In the genomic region with DNA sequence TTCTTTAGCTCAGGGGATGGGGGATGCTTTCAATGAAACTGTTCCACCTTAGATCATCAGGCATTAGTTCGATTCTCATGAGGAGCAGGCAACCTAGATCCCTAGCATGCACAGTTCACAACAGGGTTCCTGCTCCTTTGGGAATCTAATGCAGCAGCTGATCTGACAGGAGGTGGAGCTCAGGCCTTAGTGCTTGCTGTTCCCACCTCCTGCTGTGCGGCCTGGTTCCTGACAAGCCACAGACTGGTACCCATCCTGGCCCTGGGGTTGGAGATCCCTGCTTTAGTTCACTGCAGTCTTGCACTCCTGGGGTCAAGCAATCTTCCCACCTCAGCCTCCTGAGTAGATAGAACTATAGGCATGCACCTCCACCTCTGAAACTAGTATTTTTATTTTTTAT, we compare ENCODE assay signal across 36 cellular contexts.
"Had no signal": no experiment of that assay in that cellular context is flagged by ENCODE, and none has a peak within 500 bp of the region (broad histone marks: within the 10 kb centered on the region; RNA-seq: fewer than 3 reads in every experiment).

No MANE protein-coding gene starts in this region.

- DNase-seq: activated CD4-positive, alpha-beta memory T cell treated with anti-CD3 and anti-CD28 coated beads for 36 hours; activated CD4-positive, alpha-beta T cell treated with anti-CD3 and anti-CD28 coated beads, Interleukin-2, amount 10 ng/mL, durations not matched to agents 24 days and 14 days; activated CD8-positive, alpha-beta memory T cell treated with anti-CD3 and anti-CD28 coated beads, Interleukin-2, amount 50 U/mL, for 48 hours; activated gamma-delta T cell; activated naive CD4-positive, alpha-beta T cell treated with anti-CD3 and anti-CD28 coated beads, Interleukin-2, amount 10 ng/mL, durations not matched to agents 7 days and 5 days; activated T-cell treated with anti-CD3 and anti-CD28 coated beads, Interleukin-2, amount 50 U/mL, for 24 hours; amniotic stem cell; brain microvascular endothelial cell; cortex of kidney; effector memory CD8-positive, alpha-beta T cell; heart left ventricle; kidney; left colon; mammary epithelial cell; naive B cell; nephron progenitor cell; nucleus accumbens; psoas muscle; sigmoid colon; small intestine; stimulated activated CD4-positive, alpha-beta T cell treated with anti-CD3 and anti-CD28 coated beads, Interleukin-4, amount 100 ng/mL, for 24 hours; T-helper 9 cell had no signal

- H3K36me3 Mint-ChIP-seq: activated CD4-positive, alpha-beta memory T cell treated with anti-CD3 and anti-CD28 coated beads for 36 hours; activated naive CD4-positive, alpha-beta T cell treated with anti-CD3 and anti-CD28 coated beads, Interleukin-2, amount 10 ng/mL, durations not matched to agents 7 days and 5 days; naive B cell; stimulated activated effector memory CD8-positive, alpha-beta T cell treated with anti-CD3 and anti-CD28 coated beads, Interleukin-12 subunit alpha, Interleukin-12 subunit beta, amount 100 ng/mL, for 72 hours; type B pancreatic cell had no signal

- H3K27ac Mint-ChIP-seq: activated CD4-positive, alpha-beta memory T cell treated with anti-CD3 and anti-CD28 coated beads for 36 hours; activated CD4-positive, alpha-beta T cell treated with anti-CD3 and anti-CD28 coated beads, Interleukin-2, amount 10 ng/mL, durations not matched to agents 24 days and 14 days; activated naive CD4-positive, alpha-beta T cell treated with anti-CD3 and anti-CD28 coated beads, Interleukin-2, amount 10 ng/mL, durations not matched to agents 7 days and 5 days; activated T-cell treated with anti-CD3 and anti-CD28 coated beads, Interleukin-2, amount 50 U/mL, for 24 hours; effector memory CD8-positive, alpha-beta T cell; mesothelial cell of epicardium; naive B cell; nephron progenitor cell; stimulated activated effector memory CD8-positive, alpha-beta T cell treated with anti-CD3 and anti-CD28 coated beads, Interleukin-12 subunit alpha, Interleukin-12 subunit beta, amount 100 ng/mL, for 72 hours; stimulated activated naive CD8-positive, alpha-beta T cell treated with anti-CD3 and anti-CD28 coated beads, Interleukin-15, Interleukin-2, amounts not matched to agents 100 ng/mL and 50 ng/mL, for 24 hours; T-helper 1 cell treated with Interleukin-12 subunit alpha and Interleukin-12 subunit beta and Interleukin-4 antibody, amounts not matched to agents 30 μg/mL and 1 μg/mL, for 36 hours; type B pancreatic cell had no signal

- H3K4me1 Mint-ChIP-seq: activated CD4-positive, alpha-beta T cell treated with anti-CD3 and anti-CD28 coated beads, Interleukin-2, amount 10 ng/mL, durations not matched to agents 24 days and 14 days; activated naive CD4-positive, alpha-beta T cell treated with anti-CD3 and anti-CD28 coated beads, Interleukin-2, amount 10 ng/mL, durations not matched to agents 7 days and 5 days; mesothelial cell of epicardium; naive B cell; nephron progenitor cell; stimulated activated effector memory CD8-positive, alpha-beta T cell treated with anti-CD3 and anti-CD28 coated beads, Interleukin-12 subunit alpha, Interleukin-12 subunit beta, amount 100 ng/mL, for 72 hours had no signal

- H3K9me3 Mint-ChIP-seq: type B pancreatic cell had no signal

- H3K4me3 ChIP-seq: gastroesophageal sphincter, heart left ventricle, pancreas, psoas muscle, sigmoid colon, thoracic aorta, vagina had no signal

- FAIRE-seq: astrocyte, endothelial cell of umbilical vein, kidney, pancreas, small intestine, TTC549 had no signal

- H3K4me3 Mint-ChIP-seq: activated CD4-positive, alpha-beta memory T cell treated with anti-CD3 and anti-CD28 coated beads for 36 hours; activated CD4-positive, alpha-beta T cell treated with anti-CD3 and anti-CD28 coated beads, Interleukin-2, amount 10 ng/mL, durations not matched to agents 24 days and 14 days; activated naive CD4-positive, alpha-beta T cell treated with anti-CD3 and anti-CD28 coated beads, Interleukin-2, amount 10 ng/mL, durations not matched to agents 7 days and 5 days; activated T-cell treated with anti-CD3 and anti-CD28 coated beads, Interleukin-2, amount 50 U/mL, for 24 hours; effector memory CD8-positive, alpha-beta T cell; mesothelial cell of epicardium; nephron progenitor cell; stimulated activated effector memory CD8-positive, alpha-beta T cell treated with anti-CD3 and anti-CD28 coated beads, Interleukin-12 subunit alpha, Interleukin-12 subunit beta, amount 100 ng/mL, for 72 hours; stimulated activated naive CD8-positive, alpha-beta T cell treated with anti-CD3 and anti-CD28 coated beads, Interleukin-15, Interleukin-2, amounts not matched to agents 100 ng/mL and 50 ng/mL, for 24 hours; T-helper 1 cell treated with Interleukin-12 subunit alpha and Interleukin-12 subunit beta and Interleukin-4 antibody, amounts not matched to agents 30 μg/mL and 1 μg/mL, for 36 hours; type B pancreatic cell had no signal

- H3K27me3 Mint-ChIP-seq: activated CD4-positive, alpha-beta memory T cell treated with anti-CD3 and anti-CD28 coated beads for 36 hours; activated CD4-positive, alpha-beta T cell treated with anti-CD3 and anti-CD28 coated beads, Interleukin-2, amount 10 ng/mL, durations not matched to agents 24 days and 14 days; activated naive CD4-positive, alpha-beta T cell treated with anti-CD3 and anti-CD28 coated beads, Interleukin-2, amount 10 ng/mL, durations not matched to agents 7 days and 5 days; activated T-cell treated with anti-CD3 and anti-CD28 coated beads, Interleukin-2, amount 50 U/mL, for 24 hours; effector memory CD8-positive, alpha-beta T cell; naive B cell; stimulated activated naive CD8-positive, alpha-beta T cell treated with anti-CD3 and anti-CD28 coated beads, Interleukin-15, Interleukin-2, amounts not matched to agents 100 ng/mL and 50 ng/mL, for 24 hours; type B pancreatic cell had no signal

- H3K9me3 ChIP-seq: pancreas, psoas muscle, sigmoid colon, thoracic aorta, vagina had no signal

- H3K27me3 ChIP-seq: brain microvascular endothelial cell, gastroesophageal sphincter, heart left ventricle, pancreas, sigmoid colon, vagina had no signal

- H3K4me1 ChIP-seq: gastroesophageal sphincter, heart left ventricle, pancreas, psoas muscle, sigmoid colon, vagina had no signal

- H3K36me3 ChIP-seq: brain microvascular endothelial cell, gastroesophageal sphincter, heart left ventricle, pancreas, sigmoid colon, thoracic aorta, vagina had no signal

- ATAC-seq: activated CD4-positive, CD25-positive, alpha-beta regulatory T cell treated with anti-CD3 and anti-CD28 coated beads, Interleukin-2, amount 50 U/mL, for 24 hours; effector memory CD8-positive, alpha-beta T cell; gastroesophageal sphincter; heart left ventricle; left colon; pancreas; psoas muscle; stimulated activated effector memory CD8-positive, alpha-beta T cell treated with anti-CD3 and anti-CD28 coated beads, Interleukin-12 subunit alpha, Interleukin-12 subunit beta, amount 100 ng/mL, for 72 hours had no signal

- H3K27ac ChIP-seq: brain microvascular endothelial cell, gastroesophageal sphincter, heart left ventricle, pancreas, psoas muscle, sigmoid colon, thoracic aorta, vagina, VCaP had no signal
